22 cellular contexts compared by ENCODE assay signal in genomic region chr5:142819292-142819691, GRCh38. TPM values are rescaled to one million over a fixed set of nuclear protein-coding genes. Genes with fewer than 3 reads are reported as not detected.
DNase-seq lines count a peak whose midpoint lies in the region; ATAC-seq, FAIRE-seq and TF ChIP-seq lines count a peak whose summit lies in the region.
"Had no signal": no experiment of that assay in that cellular context is flagged by ENCODE, and none has a peak within 500 bp of the region (broad histone marks: within the 10 kb centered on the region; RNA-seq: fewer than 3 reads in every experiment).

No MANE protein-coding gene starts in this region.

- intact Hi-C loops in natural killer cell (cut with micrococcal nuclease): no loop called here

- peaks cover 74 to 78% of the 10 kb centered on the region in 2 donors for H3K4me1 Mint-ChIP-seq in natural killer cell

- no peak for TF ChIP-seq EP300 in A549 (IDR thresholded peaks at IDR 0.05)

- DNase-seq in A549 (ENCODE audit: low read depth in 1 of 2, low spot score in 1 of 2) (no peak), LoVo (ENCODE audit: low spot score) (peak; percentile 54), epithelial cell of esophagus (ENCODE audit: low read depth) (peak; percentile 76), natural killer cell (no peak), NCI-H82 (lab: John Stamatoyannopoulos, UW) (no peak), OCI-M1 (lab: John Stamatoyannopoulos, UW) (no peak)
- DNase-seq in activated CD4-positive, CD25-positive, alpha-beta regulatory T cell treated with anti-CD3 and anti-CD28 coated beads, Interleukin-2, amount 50 U/mL, for 72 hours: no peak
- DNase-seq: activated naive CD8-positive, alpha-beta T cell treated with anti-CD3 and anti-CD28 coated beads, Interleukin-2, amount 50 U/mL, for 24 hours; CD8-positive, alpha-beta T cell; HFFc6; NCI-H187 treated with DMSO at 0.1 percent for 48 hours; NCI-H510A treated with DMSO at 0.1 percent for 48 hours; nucleus accumbens; stimulated activated CD4-positive, alpha-beta T cell treated with anti-CD3 and anti-CD28 coated beads, Interleukin-4, amount 100 ng/mL, for 1 hour; stimulated activated CD8-positive, alpha-beta memory T cell treated with anti-CD3 and anti-CD28 coated beads, Interleukin-4, amount 100 ng/mL, for 48 hours; T-helper 1 cell; tibial artery; WERI-Rb-1 had no signal

- no peak for FAIRE-seq in A549 (lab: Jason Lieb, UNC)
- FAIRE-seq: GM12891 had no signal

- ATAC-seq in A549: no peak
- no peak for ATAC-seq in natural killer cell
- ATAC-seq in HG03442 (IDR thresholded peaks at IDR 0.05; ENCODE audit: unreplicated experiment): no peak
- ATAC-seq: activated naive CD8-positive, alpha-beta T cell treated with anti-CD3 and anti-CD28 coated beads, Interleukin-2, amount 50 U/mL, for 24 hours; CD8-positive, alpha-beta T cell had no signal

- TF ChIP-seq CTCF in A549 (IDR thresholded peaks at IDR 0.05) (no peak), epithelial cell of esophagus (IDR thresholded peaks at IDR 0.05; ENCODE audit: insufficient read depth, low read depth, low read length, missing control alignments) (no peak), natural killer cell (IDR thresholded peaks at IDR 0.05) (no peak)

- H3K4me3 ChIP-seq in A549: no peak overlapping the region
- H3K4me3 ChIP-seq in epithelial cell of esophagus (ENCODE audit: low read length): no peak overlapping the region
- H3K4me3 ChIP-seq: tibial artery had no signal

- peaks cover 83% of the 10 kb centered on the region for H3K4me1 ChIP-seq in A549

- peak overlapping the region; percentile 73 to 87 for H3K27ac ChIP-seq in A549
- H3K27ac ChIP-seq: WERI-Rb-1 had no signal

- peak overlapping the region; percentile 42 to 65 for H3K27ac Mint-ChIP-seq in natural killer cell
- H3K27ac Mint-ChIP-seq: activated naive CD8-positive, alpha-beta T cell treated with anti-CD3 and anti-CD28 coated beads, Interleukin-2, amount 50 U/mL, for 24 hours; activated T-helper 1 cell treated with anti-CD3 and anti-CD28 coated beads, Interleukin-12 subunit alpha, Interleukin-12 subunit beta, Interleukin-2, Interleukin-4 antibody, amounts not matched to agents 30 ng/mL and 10 ng/mL and 1 ng/mL, durations not matched to agents 14 hours and 24 hours and 36 hours; HFFc6 had no signal

- TF ChIP-seq POLR2A in A549 (IDR thresholded peaks at IDR 0.05; ENCODE audit: low read length): no peak

- H3K27me3 Mint-ChIP-seq in natural killer cell (ENCODE audit: low read depth in 2 of 2): no peaks in the 10 kb centered on the region
- H3K27me3 Mint-ChIP-seq: activated naive CD8-positive, alpha-beta T cell treated with anti-CD3 and anti-CD28 coated beads, Interleukin-2, amount 50 U/mL, for 24 hours; central memory CD8-positive, alpha-beta T cell had no signal

- H3K9me3 Mint-ChIP-seq in natural killer cell: no peaks in the 10 kb centered on the region
- H3K9me3 Mint-ChIP-seq: activated naive CD8-positive, alpha-beta T cell treated with anti-CD3 and anti-CD28 coated beads, Interleukin-2, amount 50 U/mL, for 24 hours; activated T-helper 1 cell treated with anti-CD3 and anti-CD28 coated beads, Interleukin-12 subunit alpha, Interleukin-12 subunit beta, Interleukin-2, Interleukin-4 antibody, amounts not matched to agents 30 ng/mL and 10 ng/mL and 1 ng/mL, durations not matched to agents 14 hours and 24 hours and 36 hours; CD8-positive, alpha-beta T cell; central memory CD8-positive, alpha-beta T cell; HFFc6 had no signal

- no peaks in the 10 kb centered on the region for H3K36me3 Mint-ChIP-seq in natural killer cell

- POLR2A ChIA-PET in A549 (lab: Yijun Ruan, JAX): no interaction called here

- no peak for TF ChIP-seq RAD21 in A549 (conservative IDR thresholded peaks at IDR 0.05 in 1 of 2, IDR thresholded peaks at IDR 0.05 in 1 of 2)

- H3K4me3 Mint-ChIP-seq in natural killer cell: no peak overlapping the region
- H3K4me3 Mint-ChIP-seq: activated naive CD8-positive, alpha-beta T cell treated with anti-CD3 and anti-CD28 coated beads, Interleukin-2, amount 50 U/mL, for 24 hours; activated T-helper 1 cell treated with anti-CD3 and anti-CD28 coated beads, Interleukin-12 subunit alpha, Interleukin-12 subunit beta, Interleukin-2, Interleukin-4 antibody, amounts not matched to agents 30 ng/mL and 10 ng/mL and 1 ng/mL, durations not matched to agents 14 hours and 24 hours and 36 hours; CD8-positive, alpha-beta T cell; central memory CD8-positive, alpha-beta T cell; HFFc6 had no signal

- CTCF ChIA-PET in A549 (lab: Yijun Ruan, JAX): interaction anchor here (1.9 kb wide), 1 partner anchor 11 kb away, joined by 5 read pairs; no protein-coding TSS in a partner anchor

- H3K4me2 ChIP-seq in A549: peak overlapping the region; percentile 65

- H3K9me3 ChIP-seq in A549: peaks cover 12% of the 10 kb centered on the region; the same call in 2 of the 3 replicates
- H3K9me3 ChIP-seq: tibial artery had no signal

TF ChIP-seq in A549, 52 proteins besides CTCF, POLR2A, EP300 and RAD21:
- no peak for TF ChIP-seq KDM1A (IDR thresholded peaks at IDR 0.05; ENCODE audit: low read depth)
- no peak for TF ChIP-seq TP53 (CRISPR knock-in tag; IDR thresholded peaks at IDR 0.05)
- no peak for TF ChIP-seq USF2 (IDR thresholded peaks at IDR 0.05)
- TF ChIP-seq RFX5 (IDR thresholded peaks at IDR 0.05): no peak
- no peak for TF ChIP-seq FOXS1 (CRISPR knock-in tag; IDR thresholded peaks at IDR 0.05)
- TF ChIP-seq ZC3H11A (IDR thresholded peaks at IDR 0.05): no peak
- TF ChIP-seq ZFP36 (IDR thresholded peaks at IDR 0.05; ENCODE audit: borderline replicate concordance, partially characterized antibody): no peak
- no peak for TF ChIP-seq MAX (IDR thresholded peaks at IDR 0.05)
- no peak for TF ChIP-seq PBX3 (IDR thresholded peaks at IDR 0.05)
- TF ChIP-seq SREBF2 (IDR thresholded peaks at IDR 0.05): no peak
- TF ChIP-seq ZSCAN20 (CRISPR knock-in tag; IDR thresholded peaks at IDR 0.05): no peak
- TF ChIP-seq RNF2 (IDR thresholded peaks at IDR 0.05; ENCODE audit: borderline replicate concordance, low read depth): no peak

RNA-seq across cellular contexts. Expression of gene ARHGAP26, which starts 49.1 kb away (rescaled TPM):
- 19.1 and 29.8 TPM in 2 replicates for polyA plus RNA-seq in A549 (2011; rRNA removed)
- polyA plus RNA-seq in A549 (2012; cell fraction: cytosol; rRNA removed): 4.2 and 4.5 TPM in 2 replicates
- 8.9 and 9.7 TPM in 2 replicates for polyA plus RNA-seq in A549 (2012; cell fraction: nucleus; rRNA removed)
- 6.6 to 8.1 TPM (median 7.5 TPM) in 3 replicates for polyA plus RNA-seq in A549 (2017; fragmentation: RNase III; extraction: RNeasy Plus Mini Kit Qiagen cat#74134 plus additional on column Dnase treatment)
- 81.7 and 91.3 TPM in 2 replicates for polyA minus RNA-seq in A549 (2011; rRNA and poly(A)+ RNA removed)
- total RNA-seq in natural killer cell: 100 to 1,000 TPM; 153 to 159 (median 158) TPM

Comparison
In these comparisons a context has a peak if more than half of its experiments do, and no peak if none do; other contexts are left out.
1. DNase-seq: peak in LoVo (single experiment) and epithelial cell of esophagus (single experiment); none in A549 (0 of 2), natural killer cell (single experiment), activated CD4-positive, CD25-positive, alpha-beta regulatory T cell treated with anti-CD3 and anti-CD28 coated beads, Interleukin-2, amount 50 U/mL, for 72 hours (single experiment), NCI-H82 (single experiment) and OCI-M1 (single experiment).